13 cellular contexts compared by ENCODE assay signal in the genomic region with DNA sequence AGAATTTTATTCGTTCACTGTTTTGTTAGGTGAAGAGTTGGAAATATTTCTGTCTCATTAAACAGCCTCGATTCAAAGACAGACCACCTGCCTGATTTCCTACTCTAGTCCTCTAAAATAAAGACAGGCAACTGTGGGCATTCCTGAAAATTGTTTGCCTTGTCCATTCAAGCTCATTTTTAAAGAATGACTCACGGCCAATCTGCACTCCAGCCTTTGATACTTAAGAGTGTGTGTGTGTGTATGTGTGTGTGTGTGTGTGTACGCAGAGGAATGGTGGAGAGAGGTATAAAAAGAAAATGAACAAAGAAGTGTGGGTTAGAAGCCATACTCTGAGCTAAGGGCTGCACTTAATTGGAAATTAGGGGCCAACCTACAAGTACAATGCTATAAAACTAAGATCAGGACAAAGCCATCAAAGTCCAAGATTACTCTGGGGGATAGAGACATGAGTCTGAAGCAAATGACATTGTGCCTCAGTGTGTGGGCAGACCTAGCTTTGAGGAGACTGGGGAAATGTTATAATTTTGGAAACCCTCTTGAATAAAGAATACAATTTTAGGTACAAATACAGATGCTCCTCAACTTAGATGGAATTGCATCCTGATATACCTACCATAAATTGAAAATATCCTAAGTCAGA. TPM values are rescaled to one million over a fixed set of nuclear protein-coding genes. Genes with fewer than 3 reads are reported as not detected.
DNase-seq lines count a peak whose midpoint lies in the region; ATAC-seq lines count a peak whose summit lies in the region.
"Had no signal": no experiment of that assay in that cellular context is flagged by ENCODE, and none has a peak within 500 bp of the region (broad histone marks: within the 10 kb centered on the region; RNA-seq: fewer than 3 reads in every experiment).

No MANE protein-coding gene starts in this region.

- no peaks in the 10 kb centered on the region for H3K27me3 ChIP-seq in CD4-positive, alpha-beta memory T cell (ENCODE audit: insufficient read depth, low read length)
- H3K27me3 ChIP-seq: right atrium auricular region had no signal

- peaks cover 6 to 13% (median 9%) of the 10 kb centered on the region in 4 donors for H3K4me1 Mint-ChIP-seq in CD4-positive, alpha-beta memory T cell

- no peak overlapping the region for H3K27ac ChIP-seq in caudate nucleus (ENCODE audit: low read depth, low read length)
- H3K27ac ChIP-seq in CD4-positive, alpha-beta memory T cell (ENCODE audit: low read depth, low read length) = no peak overlapping the region
- H3K27ac ChIP-seq: right atrium auricular region had no signal

- H3K27me3 Mint-ChIP-seq in CD4-positive, alpha-beta memory T cell = peaks cover 1 to 7% of the 10 kb centered on the region in 2 donors

- intact Hi-C loops in CD4-positive, alpha-beta memory T cell (cut with micrococcal nuclease) = no loop called here

- no peak overlapping the region for H3K4me3 ChIP-seq in CD4-positive, alpha-beta memory T cell (ENCODE audit: low read length in 2 of 2)
- H3K4me3 ChIP-seq: right atrium auricular region had no signal

- no peak overlapping the region for H3K27ac Mint-ChIP-seq in CD4-positive, alpha-beta memory T cell
- H3K27ac Mint-ChIP-seq: CD4-positive, alpha-beta T cell had no signal

- no peak overlapping the region for H3K4me3 Mint-ChIP-seq in CD4-positive, alpha-beta memory T cell
- H3K4me3 Mint-ChIP-seq: CD4-positive, alpha-beta T cell had no signal

- no peaks in the 10 kb centered on the region for H3K9me3 ChIP-seq in CD4-positive, alpha-beta memory T cell (ENCODE audit: control insufficient read depth in 1 of 2, low read length in 2 of 2)
- H3K9me3 ChIP-seq: right atrium auricular region had no signal

- CTCF ChIA-PET in CD4-positive, alpha-beta memory T cell (lab: Charles Lee; ENCODE audit: partially characterized antibody) = interaction anchor here (0.7 to 3.5 kb wide), 4 partner anchors 10 to 576 kb away, joined by 3 to 19 read pairs (median 3); no protein-coding TSS in a partner anchor

- POLR2A ChIA-PET in CD4-positive, alpha-beta memory T cell (lab: Charles Lee; ENCODE audit: partially characterized antibody) = interaction anchor here (1.4 kb wide), 1 partner anchor 574 kb away, joined by 3 read pairs; no protein-coding TSS in a partner anchor

- H3K9me3 Mint-ChIP-seq in CD4-positive, alpha-beta memory T cell = no peaks in the 10 kb centered on the region
- H3K9me3 Mint-ChIP-seq: CD4-positive, alpha-beta T cell had no signal

- H3K4me1 ChIP-seq in CD4-positive, alpha-beta memory T cell (ENCODE audit: insufficient read depth, low read length) = peaks cover 5% of the 10 kb centered on the region
- H3K4me1 ChIP-seq: right atrium auricular region had no signal

- DNase-seq in AG08396 (ENCODE audit: low spot score) (peak; percentile 64), HS-5 (ENCODE audit: low read depth) (peak; percentile 70), amniotic epithelial cell (ENCODE audit: low read depth) (peak; percentile 94), kidney tubule cell (ENCODE audit: low spot score) (peak; percentile 87), caudate nucleus (lab: John Stamatoyannopoulos, UW) (no peak)
- DNase-seq in CD4-positive, alpha-beta memory T cell = no peak
- DNase-seq: activated CD8-positive, alpha-beta memory T cell treated with anti-CD3 and anti-CD28 coated beads, Interleukin-2, amount 50 U/mL, for 4 hours; CD4-positive, alpha-beta T cell; cortex of kidney; kidney had no signal

- no peaks in the 10 kb centered on the region for H3K36me3 ChIP-seq in CD4-positive, alpha-beta memory T cell (ENCODE audit: insufficient read depth, low read length)
- H3K36me3 ChIP-seq: right atrium auricular region had no signal

- no peak for ATAC-seq in HG02970 (IDR thresholded peaks at IDR 0.05; ENCODE audit: low FRiP score, unreplicated experiment)
- ATAC-seq in GM19455 (IDR thresholded peaks at IDR 0.05; ENCODE audit: unreplicated experiment) = no peak

- no peaks in the 10 kb centered on the region for H3K36me3 Mint-ChIP-seq in CD4-positive, alpha-beta memory T cell

RNA-seq across cellular contexts. Expression of gene SOCS2, which starts 45.6 kb away (rescaled TPM):
- 1 to 10 TPM; 1.7 to 2.6 TPM for total RNA-seq in CD4-positive, alpha-beta memory T cell
- 10 to 100 TPM; 37.3 to 69.0 TPM for polyA plus RNA-seq in CD4-positive, alpha-beta memory T cell

RNA-seq across cellular contexts. Expression of gene MRPL42, which starts 59.6 kb away (rescaled TPM):
- 10 to 100 TPM; 40.1 to 43.2 TPM for total RNA-seq in CD4-positive, alpha-beta memory T cell
- polyA plus RNA-seq in CD4-positive, alpha-beta memory T cell = 10 to 100 TPM; 75.7 to 92.8 TPM

Comparison
In these comparisons a context has a peak if more than half of its experiments do, and no peak if none do; other contexts are left out.
1. DNase-seq: peak in AG08396 (single experiment), HS-5 (single experiment), amniotic epithelial cell (single experiment) and kidney tubule cell (single experiment); none in caudate nucleus (0 of 61) and CD4-positive, alpha-beta memory T cell (0 of 5).